9 cellular contexts compared by ENCODE assay signal in the genomic region with DNA sequence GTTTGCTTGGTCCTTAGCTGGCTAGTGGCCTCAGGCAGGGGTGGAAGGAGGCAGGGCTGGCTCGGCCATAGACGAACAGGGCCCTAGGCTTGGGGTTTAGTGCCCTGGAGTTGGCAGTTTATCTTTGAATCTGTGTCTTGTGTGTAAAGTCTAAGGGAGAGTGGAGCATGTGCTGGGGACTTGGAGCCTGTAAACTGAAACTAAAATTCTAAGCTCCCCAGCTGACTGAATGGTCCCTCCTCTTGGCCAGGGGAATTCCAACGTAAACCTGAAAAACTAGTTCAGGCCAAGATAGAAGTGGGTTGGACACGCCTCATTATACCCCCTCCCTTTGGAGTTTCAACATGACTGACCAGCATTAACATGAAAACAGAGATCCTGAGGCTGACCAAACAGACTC. TPM values are rescaled to one million over a fixed set of nuclear protein-coding genes. Genes with fewer than 3 reads are reported as not detected.
DNase-seq lines count a peak whose midpoint lies in the region; ATAC-seq and TF ChIP-seq lines count a peak whose summit lies in the region.
"Had no signal": no experiment of that assay in that cellular context is flagged by ENCODE, and none has a peak within 500 bp of the region (broad histone marks: within the 10 kb centered on the region; RNA-seq: fewer than 3 reads in every experiment).

No MANE protein-coding gene starts in this region.

- POLR2A ChIA-PET in CD4-positive, alpha-beta T cell (lab: Charles Lee): no interaction called here

- H3K36me3 Mint-ChIP-seq in CD4-positive, alpha-beta T cell (ENCODE audit: low read depth): no peaks in the 10 kb centered on the region

- H3K4me3 ChIP-seq in Peyer's patch: no peak overlapping the region
- H3K4me3 ChIP-seq in kidney epithelial cell (ENCODE audit: low read depth, low read length): no peak overlapping the region
- H3K4me3 ChIP-seq in tibial artery: no peak overlapping the region

- peak overlapping the region in 3 of 4 donors; percentile 8 to 46 (median 27) for H3K27ac ChIP-seq in Peyer's patch
- H3K27ac ChIP-seq in tibial artery: no peak overlapping the region
- no peak overlapping the region for H3K27ac ChIP-seq in CD4-positive, alpha-beta T cell (ENCODE audit: low read depth, low read length)

- H3K4me3 Mint-ChIP-seq in CD4-positive, alpha-beta T cell: no peak overlapping the region
- H3K4me3 Mint-ChIP-seq: naive B cell had no signal

- intact Hi-C loops in tibial artery (cut with DNase I; ENCODE audit: low total_unique reads): no loop called here
- intact Hi-C loops in CD4-positive, alpha-beta T cell (cut with DNase I, micrococcal nuclease): no loop called here

- DNase-seq in Peyer's patch: peak in 1 of 3 donors; percentile 45
- DNase-seq in kidney epithelial cell (ENCODE audit: low read depth): peak; percentile 79
- no peak for DNase-seq in effector CD8-positive, alpha-beta T cell (lab: John Stamatoyannopoulos, UW)
- no peak for DNase-seq in tibial artery
- no peak for DNase-seq in CD4-positive, alpha-beta T cell
- DNase-seq in activated CD4-positive, alpha-beta T cell treated with anti-CD3 and anti-CD28 coated beads, Interleukin-2, amount 50 U/mL, for 4 hours: no peak
- DNase-seq: naive B cell had no signal

- CTCF ChIA-PET in CD4-positive, alpha-beta T cell (lab: Charles Lee): no interaction called here

- H3K27me3 Mint-ChIP-seq in CD4-positive, alpha-beta T cell: no peaks in the 10 kb centered on the region

- H3K4me1 Mint-ChIP-seq in CD4-positive, alpha-beta T cell (ENCODE audit: low read depth): no peaks in the 10 kb centered on the region
- H3K4me1 Mint-ChIP-seq: naive B cell had no signal

- H3K27ac Mint-ChIP-seq in CD4-positive, alpha-beta T cell: no peak overlapping the region
- H3K27ac Mint-ChIP-seq: naive B cell had no signal

- peaks cover 0 to 22% (median 0%) of the 10 kb centered on the region in 4 donors for H3K4me1 ChIP-seq in Peyer's patch
- peaks cover 0 to 13% (median 5%) of the 10 kb centered on the region in 4 donors for H3K4me1 ChIP-seq in tibial artery

- H3K9me3 ChIP-seq in Peyer's patch: peaks cover 0 to 3% (median 0%) of the 10 kb centered on the region in 4 donors
- no peaks in the 10 kb centered on the region for H3K9me3 ChIP-seq in tibial artery
- no peaks in the 10 kb centered on the region for H3K9me3 ChIP-seq in CD4-positive, alpha-beta T cell (ENCODE audit: control insufficient read depth, low read length)

- TF ChIP-seq POLR2A in Peyer's patch (IDR thresholded peaks at IDR 0.05): no peak

- H3K9me3 Mint-ChIP-seq in CD4-positive, alpha-beta T cell: peaks cover 4% of the 10 kb centered on the region

- no peaks in the 10 kb centered on the region for H3K36me3 ChIP-seq in Peyer's patch
- no peaks in the 10 kb centered on the region for H3K36me3 ChIP-seq in kidney epithelial cell (ENCODE audit: control insufficient read depth, insufficient read depth, low read length)
- H3K36me3 ChIP-seq in tibial artery: no peaks in the 10 kb centered on the region

- ATAC-seq in GM18868 (IDR thresholded peaks at IDR 0.05; ENCODE audit: unreplicated experiment) (peak; percentile 87), HG02840 (IDR thresholded peaks at IDR 0.05; ENCODE audit: low FRiP score, unreplicated experiment) (peak; percentile 85)
- ATAC-seq in CD4-positive, alpha-beta T cell (ENCODE audit: poor library complexity): no peak

- TF ChIP-seq CTCF in Peyer's patch (IDR thresholded peaks at IDR 0.05) (no peak), kidney epithelial cell (IDR thresholded peaks at IDR 0.05; ENCODE audit: insufficient read depth, low read length, poor library complexity, severe bottlenecking) (no peak), tibial artery (IDR thresholded peaks at IDR 0.05) (no peak)
- no peak for TF ChIP-seq CTCF in CD4-positive, alpha-beta T cell (IDR thresholded peaks at IDR 0.05)

- H3K27me3 ChIP-seq in Peyer's patch (no peaks in the 10 kb centered on the region), kidney epithelial cell (ENCODE audit: control insufficient read depth, insufficient read depth, low read length) (no peaks in the 10 kb centered on the region), tibial artery (no peaks in the 10 kb centered on the region)
- no peaks in the 10 kb centered on the region for H3K27me3 ChIP-seq in CD4-positive, alpha-beta T cell (ENCODE audit: control insufficient read depth, insufficient read depth, low read length)

RNA-seq across cellular contexts. Expression of gene GPR78, which starts 46.1 kb away (rescaled TPM):
- total RNA-seq in Peyer's patch (not detected), kidney epithelial cell (not detected in 2 replicates)
- not detected for total RNA-seq in CD4-positive, alpha-beta T cell

RNA-seq across cellular contexts. Expression of gene CPZ, which starts 58.4 kb away (rescaled TPM):
- total RNA-seq in Peyer's patch: 1 to 10 TPM in 3 of 4 donors, not detected in 1; 1.2 to 2.0 (median 1.5) TPM
- total RNA-seq in kidney epithelial cell: 0.67 and 0.75 TPM in 2 replicates
- total RNA-seq in CD4-positive, alpha-beta T cell: not detected

Comparison
In these comparisons a context has a peak if more than half of its experiments do, and no peak if none do; other contexts are left out.
1. H3K27ac ChIP-seq: peak in Peyer's patch (3 of 4); none in tibial artery (0 of 2) and CD4-positive, alpha-beta T cell (single experiment).